In genomic region chr1:16903458-16903796, GRCh38 we compare ENCODE assay signal across 10 cellular contexts. TPM values are rescaled to one million over a fixed set of nuclear protein-coding genes. Genes with fewer than 3 reads are reported as not detected.
DNase-seq lines count a peak whose midpoint lies in the region; ATAC-seq, FAIRE-seq and TF ChIP-seq lines count a peak whose summit lies in the region.
"Had no signal": no experiment of that assay in that cellular context is flagged by ENCODE, and none has a peak within 500 bp of the region (broad histone marks: within the 10 kb centered on the region; RNA-seq: fewer than 3 reads in every experiment).

No MANE protein-coding gene starts in this region.

- H3K27ac ChIP-seq in CD4-positive, CD25-positive, alpha-beta regulatory T cell (ENCODE audit: insufficient read depth, low read length, poor library complexity, severe bottlenecking) = peak overlapping the region; percentile 99
- H3K27ac ChIP-seq in endothelial cell of umbilical vein (ENCODE audit: insufficient read depth, low read depth, low read length) (peak overlapping the region; percentile 92), parathyroid adenoma (peak overlapping the region; percentile 99)

- H3K27ac Mint-ChIP-seq in CD4-positive, CD25-positive, alpha-beta regulatory T cell = no peak overlapping the region
- H3K27ac Mint-ChIP-seq: activated naive CD4-positive, alpha-beta T cell treated with anti-CD3 and anti-CD28 coated beads, Interleukin-2, amount 50 U/mL, for 24 hours had no signal

- no peaks in the 10 kb centered on the region for H3K27me3 ChIP-seq in CD4-positive, CD25-positive, alpha-beta regulatory T cell (ENCODE audit: control insufficient read depth, insufficient read depth, low read length)
- H3K27me3 ChIP-seq in MG63 = no peaks in the 10 kb centered on the region
- H3K27me3 ChIP-seq in endothelial cell of umbilical vein (ENCODE audit: control insufficient read depth in 2 of 2, insufficient read depth in 2 of 2, low read length in 2 of 2) = no peaks in the 10 kb centered on the region
- no peaks in the 10 kb centered on the region for H3K27me3 ChIP-seq in parathyroid adenoma (ENCODE audit: control insufficient read depth, insufficient read depth, low read length)

- intact Hi-C loops in endothelial cell of umbilical vein (cut with micrococcal nuclease) = no loop called here

- peak overlapping the region; percentile 76 for H3K4me3 ChIP-seq in CD4-positive, CD25-positive, alpha-beta regulatory T cell (ENCODE audit: low read depth, low read length)
- H3K4me3 ChIP-seq in MG63 (peak overlapping the region; percentile 67), endothelial cell of umbilical vein (replicated peaks in 1 of 3; ENCODE audit: insufficient read depth in 1 of 3, low read depth in 1 of 3, low read length in 3 of 3) (peak overlapping the region in 2 of 3 experiments; percentile 57 to 74), parathyroid adenoma (ENCODE audit: low read depth, low read length) (peak overlapping the region; percentile 99)

- POLR2A ChIA-PET in endothelial cell of umbilical vein (lab: Charles Lee) = no interaction called here

- FAIRE-seq in endothelial cell of umbilical vein (lab: Jason Lieb, UNC) = no peak
- FAIRE-seq: islet of Langerhans had no signal

- no peaks in the 10 kb centered on the region for H3K36me3 Mint-ChIP-seq in CD4-positive, CD25-positive, alpha-beta regulatory T cell

- H3K9ac ChIP-seq in endothelial cell of umbilical vein (replicated peaks; ENCODE audit: extremely low read depth, insufficient read depth, low read length) = peak overlapping the region; percentile 94
- no peak overlapping the region for H3K9ac ChIP-seq in parathyroid adenoma

- CTCF ChIA-PET in endothelial cell of umbilical vein (lab: Charles Lee) = interaction anchor here (1.2 to 2.1 kb wide), 5 partner anchors 11 to 282 kb away, joined by 3 to 7 read pairs (median 4); no protein-coding TSS in a partner anchor

- H2AFZ ChIP-seq in endothelial cell of umbilical vein (ENCODE audit: low read depth, low read length) = peak overlapping the region; percentile 91
- H2AFZ ChIP-seq in parathyroid adenoma = peak overlapping the region; percentile 86

- H3K4me1 ChIP-seq in CD4-positive, CD25-positive, alpha-beta regulatory T cell (ENCODE audit: control insufficient read depth, insufficient read depth, low read length, poor library complexity, severe bottlenecking) = peaks cover 29% of the 10 kb centered on the region
- H3K4me1 ChIP-seq in endothelial cell of umbilical vein (ENCODE audit: control insufficient read depth, extremely low read depth, insufficient read depth, low read length) = peaks cover 19% of the 10 kb centered on the region
- H3K4me1 ChIP-seq in parathyroid adenoma = no peaks in the 10 kb centered on the region

- no peaks in the 10 kb centered on the region for H4K20me1 ChIP-seq in endothelial cell of umbilical vein (replicated peaks; ENCODE audit: control insufficient read depth, extremely low read depth, insufficient read depth, low read length)

- peaks cover 4% of the 10 kb centered on the region for H3K27me3 Mint-ChIP-seq in CD4-positive, CD25-positive, alpha-beta regulatory T cell
- H3K27me3 Mint-ChIP-seq: activated naive CD4-positive, alpha-beta T cell treated with anti-CD3 and anti-CD28 coated beads, Interleukin-2, amount 50 U/mL, for 24 hours had no signal

- H3K9me1 ChIP-seq in endothelial cell of umbilical vein (replicated peaks; ENCODE audit: control insufficient read depth, extremely low read depth, insufficient read depth, low read length) = no peaks in the 10 kb centered on the region

- H3K4me2 ChIP-seq in endothelial cell of umbilical vein (ENCODE audit: insufficient read depth, low read length) (peak overlapping the region; percentile 91), parathyroid adenoma (ENCODE audit: low read length) (peak overlapping the region; percentile 100)

- TF ChIP-seq POLR2A in endothelial cell of umbilical vein (IDR thresholded peaks at IDR 0.05; ENCODE audit: low read depth, low read length) = no peak

- dilution Hi-C loops in endothelial cell of umbilical vein (cut with MboI; ENCODE audit: extremely low pct_ligation_motif_present, low sequenced_read_pairs) = no loop called here

- H3K79me2 ChIP-seq in endothelial cell of umbilical vein (ENCODE audit: control insufficient read depth, insufficient read depth, low read length) = no peaks in the 10 kb centered on the region
- H3K79me2 ChIP-seq in parathyroid adenoma = no peaks in the 10 kb centered on the region

- ATAC-seq in CD4-positive, CD25-positive, alpha-beta regulatory T cell (ENCODE audit: low read depth in 2 of 2) = no peak

- H3K4me1 Mint-ChIP-seq in CD4-positive, CD25-positive, alpha-beta regulatory T cell = peaks cover 6 to 24% (median 19%) of the 10 kb centered on the region in 4 donors

- H3K9me3 ChIP-seq in CD4-positive, CD25-positive, alpha-beta regulatory T cell (ENCODE audit: control insufficient read depth in 2 of 2, low read length in 2 of 2) = peaks cover 0 to 9% of the 10 kb centered on the region in 2 experiments
- H3K9me3 ChIP-seq in MG63 = no peaks in the 10 kb centered on the region; the same call in 1 of the 2 replicates
- no peaks in the 10 kb centered on the region for H3K9me3 ChIP-seq in endothelial cell of umbilical vein (replicated peaks; ENCODE audit: control insufficient read depth, insufficient read depth, low read length)
- no peaks in the 10 kb centered on the region for H3K9me3 ChIP-seq in parathyroid adenoma (ENCODE audit: control insufficient read depth, low read length)

- BruUV-seq in endothelial cell of umbilical vein (replicated peaks; lab: Mats Ljungman, UMichigan) = no TSS peak

- H3K4me3 Mint-ChIP-seq in CD4-positive, CD25-positive, alpha-beta regulatory T cell = no peak overlapping the region
- H3K4me3 Mint-ChIP-seq: activated naive CD4-positive, alpha-beta T cell treated with anti-CD3 and anti-CD28 coated beads, Interleukin-2, amount 50 U/mL, for 24 hours had no signal

- peaks cover 0 to 4% (median 0%) of the 10 kb centered on the region in 7 donors for H3K9me3 Mint-ChIP-seq in CD4-positive, CD25-positive, alpha-beta regulatory T cell
- H3K9me3 Mint-ChIP-seq: activated naive CD4-positive, alpha-beta T cell treated with anti-CD3 and anti-CD28 coated beads, Interleukin-2, amount 50 U/mL, for 24 hours had no signal

- TF ChIP-seq CTCF in endothelial cell of umbilical vein (IDR thresholded peaks at IDR 0.05; ENCODE audit: extremely low read depth in 1 of 2, insufficient read depth in 1 of 2, low read depth in 1 of 2, low read length in 2 of 2) (no peak), parathyroid adenoma (IDR thresholded peaks at IDR 0.05) (no peak)

- peaks cover 3% of the 10 kb centered on the region for H3K36me3 ChIP-seq in CD4-positive, CD25-positive, alpha-beta regulatory T cell (ENCODE audit: control insufficient read depth, insufficient read depth, low read length)
- no peaks in the 10 kb centered on the region for H3K36me3 ChIP-seq in MG63
- H3K36me3 ChIP-seq in endothelial cell of umbilical vein (ENCODE audit: control insufficient read depth in 2 of 2, extremely low read depth in 1 of 2, insufficient read depth in 2 of 2, low read length in 2 of 2) = no peaks in the 10 kb centered on the region
- peaks cover 3% of the 10 kb centered on the region for H3K36me3 ChIP-seq in parathyroid adenoma (ENCODE audit: control insufficient read depth, insufficient read depth, low read length)

- peak in 1 of 3 donors; percentile 23 for DNase-seq in CD4-positive, CD25-positive, alpha-beta regulatory T cell
- DNase-seq in MG63 = no peak
- no peak for DNase-seq in endothelial cell of umbilical vein (ENCODE audit: low read depth, low spot score)
- no peak for DNase-seq in NCI-H226
- no peak for DNase-seq in inferior parietal cortex (ENCODE audit: extremely low spot score)
- DNase-seq in HuH-7 (ENCODE audit: low spot score) = no peak
- DNase-seq in epidermal melanocyte (ENCODE audit: insufficient read length, low spot score) = no peak

TF ChIP-seq in endothelial cell of umbilical vein, 7 proteins besides CTCF, POLR2A, EP300 and RAD21 (continues in another document):
- TF ChIP-seq POLR2AphosphoS5 (IDR thresholded peaks at IDR 0.05; ENCODE audit: insufficient read depth, low read depth, low read length) (no peak), MYC (IDR thresholded peaks at IDR 0.05; ENCODE audit: low read depth, low read length) (no peak), FOS (IDR thresholded peaks at IDR 0.05; ENCODE audit: borderline replicate concordance, insufficient read depth, low read length) (no peak), GATA2 (IDR thresholded peaks at IDR 0.05; ENCODE audit: insufficient read depth, insufficient read length, low read depth, low read length) (no peak), EZH2 (IDR thresholded peaks at IDR 0.05; ENCODE audit: borderline replicate concordance, low read depth, low read length, severe bottlenecking) (no peak), JUN (IDR thresholded peaks at IDR 0.05; ENCODE audit: borderline replicate concordance, insufficient read depth, insufficient read length, low read depth) (no peak)

RNA-seq across cellular contexts. Expression of gene RNU1-2, which starts 7.6 kb away (rescaled TPM):
- 3,278 TPM for total RNA-seq in CD4-positive, CD25-positive, alpha-beta regulatory T cell
- 10 to 100 TPM in 1 of 4 donors, not detected in 3; 23.7 TPM for polyA plus RNA-seq in CD4-positive, CD25-positive, alpha-beta regulatory T cell
- total RNA-seq in MG63 (2014; rRNA removed; shearing (Covaris generic); ENCODE audit: low replicate concordance) = not detected in 2 replicates
- total RNA-seq in endothelial cell of umbilical vein = 1,319 and 2,019 TPM in 2 replicates
- under 0.01 and 206 TPM in 2 replicates for polyA plus RNA-seq in endothelial cell of umbilical vein
- polyA plus RNA-seq in endothelial cell of umbilical vein (2011; cell fraction: cytosol; rRNA removed) = under 0.01 TPM in 1 of 2 replicates, not detected in the other
- under 0.01 TPM in 2 replicates for polyA plus RNA-seq in endothelial cell of umbilical vein (2011; cell fraction: nucleus; rRNA removed)
- 123 TPM in 1 of 2 replicates, not detected in the other for polyA plus RNA-seq in endothelial cell of umbilical vein (2012)
- polyA minus RNA-seq in endothelial cell of umbilical vein = 9,566 and 13,963 TPM in 2 replicates
- polyA minus RNA-seq in endothelial cell of umbilical vein (2011; cell fraction: cytosol; rRNA and poly(A)+ RNA removed) = 46,668 TPM
- polyA minus RNA-seq in endothelial cell of umbilical vein (2011; cell fraction: nucleus; rRNA and poly(A)+ RNA removed) = 60,677 and 87,675 TPM in 2 replicates

RNA-seq across cellular contexts. Expression of gene CROCC, which starts 18.3 kb away (rescaled TPM):
- 46.1 TPM for total RNA-seq in CD4-positive, CD25-positive, alpha-beta regulatory T cell
- 1 to 10 TPM; 3.9 to 5.2 (median 4.2) TPM for polyA plus RNA-seq in CD4-positive, CD25-positive, alpha-beta regulatory T cell
- total RNA-seq in MG63 (2014; rRNA removed; shearing (Covaris generic); ENCODE audit: low replicate concordance) = 18.1 and 36.9 TPM in 2 replicates
- total RNA-seq in endothelial cell of umbilical vein = 27.0 and 35.5 TPM in 2 replicates
- 18.2 and 18.3 TPM in 2 replicates for polyA plus RNA-seq in endothelial cell of umbilical vein
- 7.7 and 13.1 TPM in 2 replicates for polyA plus RNA-seq in endothelial cell of umbilical vein (2011; cell fraction: cytosol; rRNA removed)
- 109 and 119 TPM in 2 replicates for polyA plus RNA-seq in endothelial cell of umbilical vein (2011; cell fraction: nucleus; rRNA removed)
- polyA plus RNA-seq in endothelial cell of umbilical vein (2012) = 9.1 and 12.6 TPM in 2 replicates
- polyA minus RNA-seq in endothelial cell of umbilical vein = 17.1 and 22.0 TPM in 2 replicates
- 4.6 TPM for polyA minus RNA-seq in endothelial cell of umbilical vein (2011; cell fraction: cytosol; rRNA and poly(A)+ RNA removed)
- 17.1 and 25.7 TPM in 2 replicates for polyA minus RNA-seq in endothelial cell of umbilical vein (2011; cell fraction: nucleus; rRNA and poly(A)+ RNA removed)

Comparison
In these comparisons a context has a peak if more than half of its experiments do, and no peak if none do; other contexts are left out.
1. RNA of gene RNU1-2, which starts 7.6 kb away (total RNA-seq): 3,278 TPM in CD4-positive, CD25-positive, alpha-beta regulatory T cell (single experiment) and 1,319 to 2,019 TPM in endothelial cell of umbilical vein; not detected in MG63; every median in the first group is over 1,000 times any median in the second.
2. Peak in every context shown above with its lines, with median percentiles within 50 percentile points of each other: H3K27ac ChIP-seq and H3K4me3 ChIP-seq.